8 cellular contexts compared by ENCODE assay signal in the genomic region with DNA sequence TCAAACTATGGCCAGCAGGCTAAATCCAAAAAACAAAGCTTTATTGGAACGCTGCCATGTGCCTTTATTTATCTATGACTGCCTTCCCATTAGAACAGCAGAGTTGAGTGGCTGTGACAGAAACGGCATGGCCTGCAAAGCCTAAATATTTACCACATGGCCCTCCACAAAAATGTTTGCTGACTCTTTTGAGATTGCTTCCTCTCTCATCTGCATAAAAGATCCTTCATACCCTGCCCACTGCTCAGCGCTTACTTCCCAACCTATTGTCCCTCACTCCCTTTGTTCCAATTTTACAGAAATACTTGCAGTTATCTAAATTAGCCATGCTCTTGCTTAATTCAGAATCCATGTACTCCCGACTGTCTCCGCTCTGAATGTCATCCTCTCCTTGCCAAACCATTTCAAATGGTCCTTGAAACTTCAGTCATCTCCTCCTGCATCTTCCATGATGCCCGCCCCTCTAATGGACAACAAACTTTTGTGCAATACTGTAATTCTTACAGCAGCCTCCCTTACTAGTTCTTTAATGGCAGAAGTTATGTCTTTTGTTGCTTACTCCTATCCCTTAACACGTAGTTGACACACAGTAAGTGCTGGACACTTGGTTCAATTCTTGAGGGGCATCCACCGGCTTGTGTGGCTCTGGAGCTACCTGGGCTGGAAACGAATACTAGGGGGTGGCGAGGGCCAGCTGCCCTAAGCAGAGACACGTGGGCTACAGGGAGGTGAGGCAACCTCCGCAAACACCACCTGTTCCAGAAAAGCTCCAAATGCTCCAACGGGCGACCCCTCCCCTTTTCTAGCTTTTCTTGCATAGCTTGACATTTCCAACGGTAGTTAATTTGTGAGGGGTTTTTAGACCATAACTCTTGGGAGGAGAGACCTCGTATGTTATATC. TPM values are rescaled to one million over a fixed set of nuclear protein-coding genes. Genes with fewer than 3 reads are reported as not detected.
DNase-seq lines count a peak whose midpoint lies in the region; ATAC-seq and TF ChIP-seq lines count a peak whose summit lies in the region.

No MANE protein-coding gene starts in this region.

- intact Hi-C loops in stomach (cut with DNase I; ENCODE audit: low total_unique reads): no loop called here

- no peak for TF ChIP-seq EP300 in stomach (IDR thresholded peaks at IDR 0.05)

- H3K27me3 Mint-ChIP-seq in immature natural killer cell (ENCODE audit: low read depth in 3 of 3): peaks cover 8 to 14% (median 10%) of the 10 kb centered on the region in 3 donors

- peak overlapping the region in 3 of 6 donors; percentile 0 to 94 (median 55) for H3K27ac Mint-ChIP-seq in immature natural killer cell

- peak overlapping the region; percentile 90 to 100 (median 98) for H3K4me3 Mint-ChIP-seq in immature natural killer cell

- H3K4me1 ChIP-seq in stomach: peaks cover 0 to 20% (median 14%) of the 10 kb centered on the region in 4 donors

- DNase-seq in AG04449 (ENCODE audit: low read depth, low spot score): no peak
- peak; percentile 92 for DNase-seq in NCI-H345 treated with DMSO at 0.1 percent for 48 hours (lab: John Stamatoyannopoulos, UW; ENCODE audit: unreplicated experiment)
- DNase-seq in activated naive CD4-positive, alpha-beta T cell treated with anti-CD3 and anti-CD28 coated beads, Interleukin-2, amount 50 U/mL, for 16 hours: peak; percentile 11
- DNase-seq in immature natural killer cell: peak in 1 of 3 donors; percentile 3
- no peak for DNase-seq in stomach
- no peak for DNase-seq in GM13976 (ENCODE audit: low spot score)

- no peaks in the 10 kb centered on the region for H3K27me3 ChIP-seq in stomach

- H3K4me3 ChIP-seq in AG04449 (ENCODE audit: low read depth, low read length) (peak overlapping the region; percentile 86), stomach (peak overlapping the region; percentile 64 to 97 (median 74))

- H3K9me3 Mint-ChIP-seq in immature natural killer cell: no peaks in the 10 kb centered on the region

- POLR2A ChIA-PET in AG04449 (lab: Yijun Ruan, JAX): no interaction called here

- H3K36me3 ChIP-seq in stomach: no peaks in the 10 kb centered on the region

- H3K9me3 ChIP-seq in stomach: no peaks in the 10 kb centered on the region

- CTCF ChIA-PET in AG04449 (lab: Yijun Ruan, JAX): interaction anchor here (1.4 kb wide), 1 partner anchor 334 kb away, joined by 3 read pairs; no protein-coding TSS in a partner anchor

- in situ Hi-C loops in GM13976 (cut with MboI; ENCODE audit: low sequenced_read_pairs, unreplicated experiment): loop anchor here (25.0 kb wide), 1 partner anchor 338 kb away; no protein-coding TSS in a partner anchor

- no peak for TF ChIP-seq POLR2A in stomach (IDR thresholded peaks at IDR 0.05)

- peak; percentile 8 for ATAC-seq in GM18499 (IDR thresholded peaks at IDR 0.05; ENCODE audit: insufficient read depth, unreplicated experiment)
- peak; percentile 36 for ATAC-seq in HG03135 (IDR thresholded peaks at IDR 0.05; ENCODE audit: unreplicated experiment)

- H3K36me3 Mint-ChIP-seq in immature natural killer cell: no peaks in the 10 kb centered on the region

- WGBS in stomach, 5 donors: 8 to 12% (median 9%) methylated on average over 13 to 16 of the region's 16 CpGs

- no peak for TF ChIP-seq CTCF in AG04449 (IDR thresholded peaks at IDR 0.05; ENCODE audit: insufficient read depth, low read length, missing control alignments)
- no peak for TF ChIP-seq CTCF in stomach (IDR thresholded peaks at IDR 0.05)
- no peak for TF ChIP-seq CTCF in GM13976 (IDR thresholded peaks at IDR 0.05; ENCODE audit: borderline replicate concordance, control extremely low read depth, extremely low read depth, insufficient read depth, missing control alignments)

- peaks cover 12 to 14% of the 10 kb centered on the region in 2 donors for H3K4me1 Mint-ChIP-seq in immature natural killer cell

- H3K27ac ChIP-seq in stomach: peak overlapping the region in 3 of 5 donors; percentile 83 to 88 (median 83)

RNA-seq across cellular contexts. Expression of a gene that starts 0.8 kb away (rescaled TPM):
- polyA plus RNA-seq in immature natural killer cell (under 1 TPM in 2 of 3 donors, not detected in 1; 0.52 to 0.84 TPM), stomach (under 1 TPM; 0.46 to 0.68 (median 0.50) TPM)
- total RNA-seq in stomach: 10 to 100 TPM in 1 of 5 donors, 1 to 10 TPM in 2, under 1 TPM in 2; 0.58 to 10.1 (median 1.8) TPM

Comparison
In these comparisons a context has a peak if more than half of its experiments do, and no peak if none do; other contexts are left out.
1. DNase-seq: peak in NCI-H345 treated with DMSO at 0.1 percent for 48 hours (single experiment) and activated naive CD4-positive, alpha-beta T cell treated with anti-CD3 and anti-CD28 coated beads, Interleukin-2, amount 50 U/mL, for 16 hours (single experiment); none in AG04449 (single experiment), stomach (single experiment) and GM13976 (single experiment).